Comparison of ENCODE assay signal across 9 cellular contexts in genomic region chr4:26088433-26088928, GRCh38.
DNase-seq lines count a peak whose midpoint lies in the region; ATAC-seq, FAIRE-seq and TF ChIP-seq lines count a peak whose summit lies in the region.
"Had no signal": no experiment of that assay in that cellular context is flagged by ENCODE, and none has a peak within 500 bp of the region (broad histone marks: within the 10 kb centered on the region; RNA-seq: fewer than 3 reads in every experiment).

No MANE protein-coding gene starts in this region.

- H3K4me1 Mint-ChIP-seq in activated T-cell treated with anti-CD3 and anti-CD28 coated beads, Interleukin-2, amount 50 U/mL, for 24 hours (ENCODE audit: low read depth) = peaks cover 71% of the 10 kb centered on the region
- H3K4me1 Mint-ChIP-seq in progenitor cell of endocrine pancreas (ENCODE audit: low read depth) = peaks cover 5% of the 10 kb centered on the region

- H3K9me3 Mint-ChIP-seq in activated T-cell treated with anti-CD3 and anti-CD28 coated beads, Interleukin-2, amount 50 U/mL, for 24 hours = peaks cover 24% of the 10 kb centered on the region
- H3K9me3 Mint-ChIP-seq in progenitor cell of endocrine pancreas (ENCODE audit: low read depth) = peaks cover 13% of the 10 kb centered on the region

- H3K27me3 Mint-ChIP-seq in activated T-cell treated with anti-CD3 and anti-CD28 coated beads, Interleukin-2, amount 50 U/mL, for 24 hours = peaks cover 9% of the 10 kb centered on the region
- peaks cover 8% of the 10 kb centered on the region for H3K27me3 Mint-ChIP-seq in progenitor cell of endocrine pancreas

- H3K4me3 Mint-ChIP-seq in activated T-cell treated with anti-CD3 and anti-CD28 coated beads, Interleukin-2, amount 50 U/mL, for 24 hours = peak overlapping the region; percentile 51
- H3K4me3 Mint-ChIP-seq in progenitor cell of endocrine pancreas (ENCODE audit: low read depth) = no peak overlapping the region

- no peak for TF ChIP-seq CTCF in progenitor cell of endocrine pancreas (IDR thresholded peaks at IDR 0.05; ENCODE audit: unreplicated experiment)

- H3K36me3 Mint-ChIP-seq in activated T-cell treated with anti-CD3 and anti-CD28 coated beads, Interleukin-2, amount 50 U/mL, for 24 hours (ENCODE audit: low read depth) = peaks cover 13% of the 10 kb centered on the region
- H3K36me3 Mint-ChIP-seq in progenitor cell of endocrine pancreas (ENCODE audit: insufficient read depth) = peaks cover 3% of the 10 kb centered on the region

- H3K27ac Mint-ChIP-seq in activated T-cell treated with anti-CD3 and anti-CD28 coated beads, Interleukin-2, amount 50 U/mL, for 24 hours = peak overlapping the region; percentile 90
- H3K27ac Mint-ChIP-seq in progenitor cell of endocrine pancreas = no peak overlapping the region

- no peak for FAIRE-seq in RCC 7860 (lab: Jason Lieb, UNC)
- FAIRE-seq: G401.6 had no signal

- no peak for DNase-seq in activated T-cell treated with anti-CD3 and anti-CD28 coated beads, Interleukin-2, amount 50 U/mL, for 24 hours
- no peak for DNase-seq in activated T-cell treated with anti-CD3 and anti-CD28 coated beads, Interleukin-2, amount 50 U/mL, for 1 hour
- DNase-seq in RCC 7860 (ENCODE audit: low spot score) (peak; percentile 47), fibroblast of peridontal ligament (ENCODE audit: extremely low read depth) (peak; percentile 87), NCI-H345 treated with DMSO at 0.1 percent for 48 hours (lab: John Stamatoyannopoulos, UW; ENCODE audit: unreplicated experiment) (no peak), progenitor cell of endocrine pancreas (ENCODE audit: low spot score, unreplicated experiment) (no peak), SW480 (ENCODE audit: low spot score) (no peak)

- ATAC-seq in HG02884 (IDR thresholded peaks at IDR 0.05; ENCODE audit: unreplicated experiment) = peak; percentile 58

Comparison
In these comparisons a context has a peak if more than half of its experiments do, and no peak if none do; other contexts are left out.
1. DNase-seq: peak in RCC 7860 (single experiment) and fibroblast of peridontal ligament (single experiment); none in activated T-cell treated with anti-CD3 and anti-CD28 coated beads, Interleukin-2, amount 50 U/mL, for 24 hours (single experiment), activated T-cell treated with anti-CD3 and anti-CD28 coated beads, Interleukin-2, amount 50 U/mL, for 1 hour (single experiment), NCI-H345 treated with DMSO at 0.1 percent for 48 hours (single experiment), progenitor cell of endocrine pancreas (single experiment) and SW480 (single experiment).